In genomic region chr18:36441872-36442271, GRCh38 we compare ENCODE assay signal across 9 cellular contexts.
DNase-seq lines count a peak whose midpoint lies in the region; ATAC-seq and TF ChIP-seq lines count a peak whose summit lies in the region.
"Had no signal": no experiment of that assay in that cellular context is flagged by ENCODE, and none has a peak within 500 bp of the region (broad histone marks: within the 10 kb centered on the region; RNA-seq: fewer than 3 reads in every experiment).

No MANE protein-coding gene starts in this region.

- TF ChIP-seq CTCF in brain (conservative IDR thresholded peaks at IDR 0.05) (no peak), tibial artery (IDR thresholded peaks at IDR 0.05) (no peak)

- no peaks in the 10 kb centered on the region for H3K9me3 ChIP-seq in tibial artery
- H3K9me3 ChIP-seq: ovary had no signal

- H3K36me3 Mint-ChIP-seq in brain = peaks cover 18% of the 10 kb centered on the region

- H3K4me3 Mint-ChIP-seq in brain = peak overlapping the region in 1 of 5 experiments; percentile 2
- H3K4me3 Mint-ChIP-seq: activated CD4-positive, alpha-beta T cell treated with anti-CD3 and anti-CD28 coated beads, Interleukin-2, amount 10 ng/mL, durations not matched to agents 7 days and 5 days had no signal

- peak overlapping the region in 1 of 2 donors; percentile 22 for H3K4me3 ChIP-seq in tibial artery
- H3K4me3 ChIP-seq: ovary had no signal

- peak; percentile 36 for DNase-seq in iris pigment epithelial cell (ENCODE audit: low read depth)
- no peak for DNase-seq in tibial artery
- no peak for DNase-seq in NCI-H2196 treated with DMSO at 0.1 percent for 48 hours (lab: John Stamatoyannopoulos, UW; ENCODE audit: unreplicated experiment)
- no peak for DNase-seq in cerebellar cortex (ENCODE audit: low spot score)
- DNase-seq: activated CD4-positive, alpha-beta T cell treated with anti-CD3 and anti-CD28 coated beads, Interleukin-2, amount 10 ng/mL, durations not matched to agents 7 days and 5 days had no signal

- H3K27ac Mint-ChIP-seq in brain = peak overlapping the region in 3 of 5 experiments; percentile 50 to 80 (median 62)
- H3K27ac Mint-ChIP-seq: activated CD4-positive, alpha-beta T cell treated with anti-CD3 and anti-CD28 coated beads, Interleukin-2, amount 10 ng/mL, durations not matched to agents 7 days and 5 days had no signal

- intact Hi-C loops in tibial artery (cut with DNase I; ENCODE audit: low total_unique reads) = no loop called here

- peak overlapping the region; percentile 72 to 76 for H3K27ac ChIP-seq in tibial artery

- H3K27me3 Mint-ChIP-seq in brain = peaks cover 3% of the 10 kb centered on the region

- no peaks in the 10 kb centered on the region for H3K36me3 ChIP-seq in tibial artery
- H3K36me3 ChIP-seq: ovary had no signal

- H3K9me3 Mint-ChIP-seq in brain = peaks cover 7 to 29% (median 15%) of the 10 kb centered on the region in 5 experiments
- H3K9me3 Mint-ChIP-seq: activated CD4-positive, alpha-beta T cell treated with anti-CD3 and anti-CD28 coated beads, Interleukin-2, amount 10 ng/mL, durations not matched to agents 7 days and 5 days had no signal

- peaks cover 0 to 72% (median 50%) of the 10 kb centered on the region in 4 donors for H3K4me1 ChIP-seq in tibial artery

- no peaks in the 10 kb centered on the region for H3K27me3 ChIP-seq in tibial artery
- H3K27me3 ChIP-seq: ovary had no signal

- ATAC-seq in HG03354 (IDR thresholded peaks at IDR 0.05; ENCODE audit: poor library complexity, severe bottlenecking, unreplicated experiment) (peak; percentile 45), GM19397 (IDR thresholded peaks at IDR 0.05; ENCODE audit: unreplicated experiment) (no peak)

- H3K4me1 Mint-ChIP-seq in brain = peaks cover 72% of the 10 kb centered on the region
- H3K4me1 Mint-ChIP-seq: activated CD4-positive, alpha-beta T cell treated with anti-CD3 and anti-CD28 coated beads, Interleukin-2, amount 10 ng/mL, durations not matched to agents 7 days and 5 days had no signal
